In genomic region chr2:157592374-157592773, GRCh38 we compare ENCODE assay signal across 19 cellular contexts. TPM values are rescaled to one million over a fixed set of nuclear protein-coding genes. Genes with fewer than 3 reads are reported as not detected.
"Had no signal": no experiment of that assay in that cellular context is flagged by ENCODE, and none has a peak within 500 bp of the region (broad histone marks: within the 10 kb centered on the region; RNA-seq: fewer than 3 reads in every experiment).

No MANE protein-coding gene starts in this region.

- H3K4me1 Mint-ChIP-seq: nephron had no signal

- H3K4me1 ChIP-seq: gastroesophageal sphincter, pancreas, suprapubic skin had no signal

- H3K27me3 Mint-ChIP-seq: naive B cell had no signal

- H3K27ac Mint-ChIP-seq: effector memory CD8-positive, alpha-beta T cell; nephron; progenitor cell of endocrine pancreas; type B pancreatic cell had no signal

- H3K27ac ChIP-seq: esophagus squamous epithelium, gastroesophageal sphincter, hepatocyte, pancreas, stomach, suprapubic skin, thyroid gland had no signal

- H3K9me3 ChIP-seq: esophagus squamous epithelium, gastroesophageal sphincter, pancreas, stomach, suprapubic skin, thyroid gland had no signal

- ATAC-seq: effector memory CD8-positive, alpha-beta T cell; gastroesophageal sphincter; right cardiac atrium had no signal

- H3K36me3 ChIP-seq: esophagus squamous epithelium, gastroesophageal sphincter, pancreas, stomach, suprapubic skin, thyroid gland had no signal

- H3K36me3 Mint-ChIP-seq: naive B cell, type B pancreatic cell had no signal

- H3K9me3 Mint-ChIP-seq: effector memory CD8-positive, alpha-beta T cell; naive B cell; nephron; type B pancreatic cell had no signal

- H3K4me3 Mint-ChIP-seq: effector memory CD8-positive, alpha-beta T cell; naive B cell; nephron; type B pancreatic cell had no signal

- H3K4me3 ChIP-seq: esophagus squamous epithelium, gastroesophageal sphincter, hepatocyte, pancreas, stomach, suprapubic skin, thyroid gland had no signal

- DNase-seq: effector memory CD8-positive, alpha-beta T cell; esophagus squamous epithelium; mesendoderm; naive B cell; occipital lobe; pancreas; right cardiac atrium; small intestine; stimulated activated CD4-positive, alpha-beta T cell treated with anti-CD3 and anti-CD28 coated beads, Interleukin-12 subunit alpha, Interleukin-12 subunit beta, amount 100 ng/mL, for 4 hours; stimulated activated naive CD4-positive, alpha-beta T cell; stomach; thyroid gland had no signal

- H3K27me3 ChIP-seq: pancreas, thyroid gland had no signal

RNA-seq across cellular contexts. Expression of gene ACVR1C, which starts 36.3 kb away (rescaled TPM):
- total RNA-seq: lung microvascular endothelial cell had no signal
